Comparison of ENCODE assay signal across 8 cellular contexts in the genomic region with DNA sequence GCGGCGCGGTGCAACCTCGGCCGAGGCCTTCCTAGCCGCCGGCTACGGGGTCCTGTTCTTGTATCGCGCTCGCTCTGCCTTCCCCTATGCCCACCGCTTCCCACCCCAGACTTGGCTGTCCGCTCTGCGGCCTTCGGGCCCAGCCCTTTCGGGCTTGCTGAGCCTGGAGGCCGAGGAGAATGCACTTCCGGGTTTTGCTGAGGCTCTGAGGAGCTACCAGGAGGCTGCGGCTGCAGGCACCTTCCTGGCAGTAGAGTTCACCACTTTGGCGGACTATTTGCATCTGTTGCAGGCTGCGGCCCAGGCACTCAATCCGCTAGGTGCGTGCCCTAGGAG. TPM values are rescaled to one million over a fixed set of nuclear protein-coding genes. Genes with fewer than 3 reads are reported as not detected.
A peak's percentile ranks its signal among the peaks of the same experiment; 100 is the strongest.
DNase-seq lines count a peak whose midpoint lies in the region; ATAC-seq and TF ChIP-seq lines count a peak whose summit lies in the region.

No MANE protein-coding gene starts in this region.

- TF ChIP-seq POLR2A in uterus (IDR thresholded peaks at IDR 0.05): no peak

- H3K9me3 Mint-ChIP-seq in Caco-2 (ENCODE audit: unreplicated experiment): no peaks in the 10 kb centered on the region

- DNase-seq in Caco-2 (peak; percentile 51 to 55), PC-9 (peak; percentile 55 to 60), cardiac muscle cell (ENCODE audit: low read depth in 1 of 2, low spot score in 1 of 2) (peak in 1 of 2 donors; percentile 63), posterior cingulate gyrus (peak in 8 of 10 donors; percentile 19 to 90 (median 38)), uterus (peak in 1 of 2 donors; percentile 37)
- peak; percentile 56 for DNase-seq in activated naive CD4-positive, alpha-beta T cell treated with anti-CD3 and anti-CD28 coated beads, Interleukin-2, amount 50 U/mL, for 16 hours

- ATAC-seq in GM19397 (IDR thresholded peaks at IDR 0.05; ENCODE audit: unreplicated experiment): peak; percentile 50
- ATAC-seq in HG03521 (IDR thresholded peaks at IDR 0.05; ENCODE audit: unreplicated experiment): peak; percentile 47

- H2AFZ ChIP-seq in PC-9: peak overlapping the region; percentile 94

- H3K4me2 ChIP-seq in PC-9: peak overlapping the region; percentile 97

- peaks cover 23% of the 10 kb centered on the region for H3K79me2 ChIP-seq in PC-9 (ENCODE audit: low read depth)

- H3K4me3 ChIP-seq in Caco-2 (ENCODE audit: low read depth, low read length) (peak overlapping the region; percentile 93), PC-9 (peak overlapping the region; percentile 91), cardiac muscle cell (peak overlapping the region; percentile 45), uterus (peak overlapping the region; percentile 68 to 92)

- H3K4me3 Mint-ChIP-seq in Caco-2 (ENCODE audit: unreplicated experiment): peak overlapping the region; percentile 78

- H3K36me3 Mint-ChIP-seq in Caco-2 (ENCODE audit: insufficient read depth, unreplicated experiment): peaks cover 24% of the 10 kb centered on the region

- H3K27ac ChIP-seq in PC-9: peak overlapping the region; percentile 70
- peak overlapping the region; percentile 82 for H3K27ac ChIP-seq in cardiac muscle cell
- H3K27ac ChIP-seq in uterus: peak overlapping the region; percentile 84 to 95

- no peaks in the 10 kb centered on the region for H4K20me1 ChIP-seq in PC-9 (ENCODE audit: insufficient read depth)

- peaks cover 32% of the 10 kb centered on the region for H3K4me1 Mint-ChIP-seq in Caco-2 (ENCODE audit: low read depth, unreplicated experiment)

- CTCF ChIA-PET in Caco-2 (lab: Charles Lee) (no interaction called here), PC-9 (lab: Charles Lee) (interaction anchor here (0.6 kb wide), 2 partner anchors 304 to 306 kb away, joined by 4 read pairs; no protein-coding TSS in a partner anchor)

- POLR2A ChIA-PET in Caco-2 (lab: Charles Lee): interaction anchor here (0.9 to 1.0 kb wide), 2 partner anchors 41 to 116 kb away, joined by 3 to 4 read pairs; no protein-coding TSS in a partner anchor
- POLR2A ChIA-PET in PC-9 (lab: Charles Lee; ENCODE audit: unreplicated experiment): interaction anchor here (0.6 to 0.7 kb wide), 3 partner anchors 99 to 617 kb away, joined by 4 to 7 read pairs (median 5); no protein-coding TSS in a partner anchor

- intact Hi-C loops in Caco-2 (cut with micrococcal nuclease; ENCODE audit: unreplicated experiment): no loop called here
- intact Hi-C loops in PC-9 (cut with micrococcal nuclease; ENCODE audit: unreplicated experiment): loop anchor here (1.0 to 10.0 kb wide), 3 partner anchors 121 to 282 kb away; a partner anchor contains a TSS
- intact Hi-C loops in posterior cingulate gyrus (cut with DNase I): loop anchor here (5.0 to 10.0 kb wide), 2 partner anchors 72 to 114 kb away; a partner anchor contains a TSS
- intact Hi-C loops in uterus (cut with DNase I; ENCODE audit: low total_unique reads): no loop called here

- peaks cover 28% of the 10 kb centered on the region; the same call in 1 of the 2 replicates for H3F3A ChIP-seq in PC-9 (ENCODE audit: insufficient read depth, low read depth)

- no peaks in the 10 kb centered on the region for H3K36me3 ChIP-seq in Caco-2 (ENCODE audit: control insufficient read depth, insufficient read depth, low read length)
- peaks cover 15% of the 10 kb centered on the region; the same call in 1 of the 2 replicates for H3K36me3 ChIP-seq in PC-9 (ENCODE audit: low read depth)
- H3K36me3 ChIP-seq in cardiac muscle cell: no peaks in the 10 kb centered on the region
- no peaks in the 10 kb centered on the region for H3K36me3 ChIP-seq in uterus

- BruUV-seq in Caco-2 (replicated peaks; lab: Mats Ljungman, UMichigan) (no TSS peak), PC-9 (replicated peaks; lab: Mats Ljungman, UMichigan) (TSS peak; percentile 43)

- H3K9me3 ChIP-seq in Caco-2: no peaks in the 10 kb centered on the region
- H3K9me3 ChIP-seq in PC-9 (ENCODE audit: insufficient read depth, low read depth): no peaks in the 10 kb centered on the region
- no peaks in the 10 kb centered on the region for H3K9me3 ChIP-seq in cardiac muscle cell (ENCODE audit: low read depth)
- H3K9me3 ChIP-seq in uterus: no peaks in the 10 kb centered on the region

- no peak for TF ChIP-seq CTCF in Caco-2 (IDR thresholded peaks at IDR 0.05; ENCODE audit: insufficient read depth in 1 of 2, low read depth in 1 of 2, low read length in 1 of 2, severe bottlenecking in 1 of 2, unreplicated experiment in 1 of 2)
- no peak for TF ChIP-seq CTCF in PC-9 (conservative IDR thresholded peaks at IDR 0.05)
- TF ChIP-seq CTCF in cardiac muscle cell (IDR thresholded peaks at IDR 0.05; ENCODE audit: low read depth, low read length): no peak
- no peak for TF ChIP-seq CTCF in uterus (IDR thresholded peaks at IDR 0.05)

- peak overlapping the region; percentile 85 for H3K27ac Mint-ChIP-seq in Caco-2 (ENCODE audit: unreplicated experiment)

- H3K27me3 Mint-ChIP-seq in Caco-2 (ENCODE audit: insufficient read depth, unreplicated experiment): no peaks in the 10 kb centered on the region

- H3K4me1 ChIP-seq in Caco-2 (peaks cover 17% of the 10 kb centered on the region), PC-9 (replicated peaks; ENCODE audit: insufficient read depth) (peaks cover 27% of the 10 kb centered on the region), cardiac muscle cell (ENCODE audit: low read depth) (peaks cover 4% of the 10 kb centered on the region), uterus (peaks cover 0 to 6% of the 10 kb centered on the region in 2 donors)

- H3K27me3 ChIP-seq in Caco-2 (replicated peaks; ENCODE audit: control insufficient read depth, insufficient read depth, low read length) (no peaks in the 10 kb centered on the region), PC-9 (ENCODE audit: insufficient read depth, low read depth) (no peaks in the 10 kb centered on the region), cardiac muscle cell (peaks cover 3% of the 10 kb centered on the region), uterus (no peaks in the 10 kb centered on the region)

- H3K9me2 ChIP-seq in PC-9 (ENCODE audit: insufficient read depth): no peaks in the 10 kb centered on the region

RNA-seq across cellular contexts. Expression of a gene that starts 0.4 kb away (rescaled TPM):
- total RNA-seq in Caco-2 (2022) (41.0 and 42.9 TPM in 2 replicates), PC-9 (2021) (73.0 and 76.0 TPM in 2 replicates), cardiac muscle cell (54.5 and 144 TPM in 2 replicates), uterus (10 to 100 TPM; 11.5 to 76.3 (median 46.7) TPM)
- polyA plus RNA-seq in cardiac muscle cell: 93.4 and 102 TPM in 2 replicates

RNA-seq across cellular contexts. Expression of a gene that starts 0.9 kb away (rescaled TPM):
- total RNA-seq in Caco-2 (2022): 0.30 and 0.36 TPM in 2 replicates
- total RNA-seq in PC-9 (2021): 1.7 and 3.7 TPM in 2 replicates
- total RNA-seq in cardiac muscle cell: 0.39 and 1.1 TPM in 2 replicates
- polyA plus RNA-seq in cardiac muscle cell: 0.21 and 1.9 TPM in 2 replicates
- total RNA-seq in uterus: 1 to 10 TPM in 1 of 4 donors, under 1 TPM in 1, not detected in 2; 0.59 to 5.7 TPM

RNA-seq across cellular contexts. Expression of a gene that starts 6.4 kb away (rescaled TPM):
- total RNA-seq in Caco-2 (2022) (1.3 and 1.4 TPM in 2 replicates), PC-9 (2021) (6.9 and 10.2 TPM in 2 replicates), cardiac muscle cell (1.8 and 3.2 TPM in 2 replicates), uterus (10 to 100 TPM in 1 of 4 donors, 1 to 10 TPM in 3; 1.5 to 11.0 (median 6.0) TPM)
- 4.2 and 7.1 TPM in 2 replicates for polyA plus RNA-seq in cardiac muscle cell

Comparison
In these comparisons a context has a peak if more than half of its experiments do, and no peak if none do; other contexts are left out.
1. intact Hi-C loops: an anchor here in PC-9 (1.0 to 10.0 kb wide) and posterior cingulate gyrus (5.0 to 10.0 kb wide); none called in Caco-2 and uterus.